Comparison of ENCODE assay signal across 8 cellular contexts in genomic region chr5:95554647-95555548, GRCh38.
A peak's percentile ranks its signal among the peaks of the same experiment; 100 is the strongest.
DNase-seq lines count a peak whose midpoint lies in the region; ATAC-seq, FAIRE-seq and TF ChIP-seq lines count a peak whose summit lies in the region.

ARSK (plus strand) TSS chr5:95555101; CDS start chr5:95555279, 178 bp downstream.
SKIC3 (minus strand) TSS chr5:95554977; CDS start chr5:95547150, 7,827 bp downstream.

- H3K27me3 ChIP-seq in RWPE2 (ENCODE audit: insufficient read depth, poor library complexity, severe bottlenecking): no peaks in the 10 kb centered on the region

- H3K27ac Mint-ChIP-seq in nephron progenitor cell: peak within 1 kb of the TSS; percentile 91
- H3K27ac Mint-ChIP-seq in stimulated activated naive CD8-positive, alpha-beta T cell treated with anti-CD3 and anti-CD28 coated beads, Interleukin-15, amount 100 ng/mL, for 72 hours: peak within 1 kb of the TSS; percentile 92 to 96

- no peaks in the 10 kb centered on the region for H3K9me3 ChIP-seq in RWPE2 (ENCODE audit: severe bottlenecking)

- peak; percentile 97 for FAIRE-seq in H54 (lab: Jason Lieb, UNC)

- peaks cover 6% of the 10 kb centered on the region for H3K4me1 ChIP-seq in RWPE2 (ENCODE audit: insufficient read depth, poor library complexity, severe bottlenecking)

- DNase-seq in ELR (ENCODE audit: low read depth): peak; percentile 99
- peak; percentile 68 for DNase-seq in H54 (ENCODE audit: insufficient read length, low spot score)
- DNase-seq in LoVo (ENCODE audit: low spot score): peak; percentile 99
- peak; percentile 97 for DNase-seq in RWPE2 (ENCODE audit: low spot score)
- DNase-seq in activated effector memory CD4-positive, alpha-beta T cell treated with anti-CD3 and anti-CD28 coated beads, Interleukin-2, amount 50 U/mL, for 16 hours: peak; percentile 96
- DNase-seq in fibroblast of the conjunctiva (ENCODE audit: low read depth): peak; percentile 98
- DNase-seq in nephron progenitor cell: peak; percentile 90
- DNase-seq in stimulated activated naive CD8-positive, alpha-beta T cell treated with anti-CD3 and anti-CD28 coated beads, Interleukin-15, amount 100 ng/mL, for 72 hours: peak; percentile 87 to 93

- H3K27me3 Mint-ChIP-seq in nephron progenitor cell (ENCODE audit: low read depth, poor library complexity): peaks cover 6% of the 10 kb centered on the region
- H3K27me3 Mint-ChIP-seq in stimulated activated naive CD8-positive, alpha-beta T cell treated with anti-CD3 and anti-CD28 coated beads, Interleukin-15, amount 100 ng/mL, for 72 hours: no peaks in the 10 kb centered on the region

- peak; percentile 93 for ATAC-seq in RWPE2 (ENCODE audit: low read depth)
- ATAC-seq in stimulated activated naive CD8-positive, alpha-beta T cell treated with anti-CD3 and anti-CD28 coated beads, Interleukin-15, amount 100 ng/mL, for 72 hours: peak; percentile 93

- peak within 1 kb of the TSS; percentile 59 for H3K27ac ChIP-seq in RWPE2 (ENCODE audit: poor library complexity, severe bottlenecking)

- TF ChIP-seq CTCF in RWPE2 (IDR thresholded peaks at IDR 0.05; ENCODE audit: poor library complexity, severe bottlenecking) (peak; percentile 37), nephron progenitor cell (IDR thresholded peaks at IDR 0.05) (peak; percentile 17)

- peaks cover 35% of the 10 kb centered on the region for H3K36me3 ChIP-seq in RWPE2 (ENCODE audit: low read depth)

- H3K4me1 Mint-ChIP-seq in nephron progenitor cell: peaks cover 37% of the 10 kb centered on the region
- H3K4me1 Mint-ChIP-seq in stimulated activated naive CD8-positive, alpha-beta T cell treated with anti-CD3 and anti-CD28 coated beads, Interleukin-15, amount 100 ng/mL, for 72 hours: peaks cover 33% of the 10 kb centered on the region

- peak; percentile 61 for TF ChIP-seq POLR2A in H54 (IDR thresholded peaks at IDR 0.05; ENCODE audit: low read depth, low read length)

- peak within 1 kb of the TSS; percentile 82 for H3K4me3 ChIP-seq in RWPE2 (ENCODE audit: severe bottlenecking)

- H3K9me3 Mint-ChIP-seq in nephron progenitor cell: peaks cover 14% of the 10 kb centered on the region
- H3K9me3 Mint-ChIP-seq in stimulated activated naive CD8-positive, alpha-beta T cell treated with anti-CD3 and anti-CD28 coated beads, Interleukin-15, amount 100 ng/mL, for 72 hours: no peaks in the 10 kb centered on the region

- peak within 1 kb of the TSS; percentile 94 for H3K4me3 Mint-ChIP-seq in nephron progenitor cell
- H3K4me3 Mint-ChIP-seq in stimulated activated naive CD8-positive, alpha-beta T cell treated with anti-CD3 and anti-CD28 coated beads, Interleukin-15, amount 100 ng/mL, for 72 hours: peak within 1 kb of the TSS; percentile 93

- peaks cover 31% of the 10 kb centered on the region for H3K36me3 Mint-ChIP-seq in nephron progenitor cell (ENCODE audit: low read depth)

Comparison
In these comparisons a context has a peak if more than half of its experiments do, and no peak if none do; other contexts are left out.
1. Peak in every context shown above with its lines: DNase-seq, ATAC-seq, H3K4me3 ChIP-seq and H3K27ac ChIP-seq.